Comparison of ENCODE assay signal across 4 cellular contexts in the genomic region with DNA sequence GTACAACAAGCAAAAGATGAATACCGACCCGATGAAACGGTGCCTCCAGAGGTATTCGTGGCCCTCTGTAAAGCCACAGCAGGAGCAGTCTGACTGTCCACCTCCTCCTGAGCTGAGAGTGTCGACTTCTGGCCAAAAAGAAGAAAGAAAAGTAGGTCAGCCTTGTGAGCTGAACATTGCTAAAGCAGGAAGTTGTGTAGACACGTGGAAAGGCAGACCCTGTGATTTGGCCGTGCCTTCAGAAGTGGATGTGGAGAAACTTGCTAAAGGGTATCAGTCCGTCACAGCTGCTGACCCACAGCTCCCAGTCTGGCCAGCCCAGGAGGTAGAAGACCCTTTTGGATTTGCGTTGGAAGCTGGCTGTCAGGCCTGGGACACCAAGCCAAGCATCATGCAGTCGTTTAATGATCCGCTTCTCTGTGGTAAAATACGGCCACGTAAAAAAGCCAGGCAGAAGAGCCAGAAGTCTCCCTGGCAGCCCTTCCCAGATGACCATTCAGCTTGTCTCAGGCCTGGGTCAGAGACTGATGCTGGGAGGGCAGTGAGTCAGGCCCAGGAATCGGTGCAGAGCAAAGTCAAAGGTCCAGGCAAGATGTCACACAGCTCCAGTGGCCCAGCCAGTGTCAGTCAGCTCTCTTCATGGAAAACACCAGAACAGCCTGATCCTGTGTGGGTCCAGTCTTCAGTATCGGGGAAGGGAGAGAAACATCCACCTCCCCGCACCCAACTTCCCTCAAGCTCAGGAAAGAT. TPM values are rescaled to one million over a fixed set of nuclear protein-coding genes. Genes with fewer than 3 reads are reported as not detected.
"Had no signal": no experiment of that assay in that cellular context is flagged by ENCODE, and none has a peak within 500 bp of the region (broad histone marks: within the 10 kb centered on the region; RNA-seq: fewer than 3 reads in every experiment).

No MANE protein-coding gene starts in this region.

RNA-seq across cellular contexts. Expression of gene SUPT20HL1, which starts 3.2 kb away (rescaled TPM):
- total RNA-seq: activated CD8-positive, alpha-beta T cell treated with anti-CD3 and anti-CD28 coated beads for 36 hours; OCI-LY7; RPMI7951 had no signal
- polyA plus RNA-seq: SK-N-SH had no signal

RNA-seq across cellular contexts. Expression of gene SUPT20HL2, which starts 49.7 kb away (rescaled TPM):
- total RNA-seq: activated CD8-positive, alpha-beta T cell treated with anti-CD3 and anti-CD28 coated beads for 36 hours; OCI-LY7 had no signal
- polyA plus RNA-seq: SK-N-SH had no signal
